In genomic region chr2:59237311-59237710, GRCh38 we compare ENCODE assay signal across 16 cellular contexts.
"Had no signal": no experiment of that assay in that cellular context is flagged by ENCODE, and none has a peak within 500 bp of the region (broad histone marks: within the 10 kb centered on the region; RNA-seq: fewer than 3 reads in every experiment).

No MANE protein-coding gene starts in this region.

- H3K9me3 ChIP-seq: esophagus squamous epithelium had no signal

- H3K4me1 ChIP-seq: foreskin keratinocyte had no signal

- H3K4me1 Mint-ChIP-seq: activated CD4-positive, alpha-beta T cell treated with anti-CD3 and anti-CD28 coated beads, Interleukin-2, amount 10 ng/mL, durations not matched to agents 24 days and 14 days; activated naive CD8-positive, alpha-beta T cell treated with anti-CD3 and anti-CD28 coated beads for 36 hours; central memory CD8-positive, alpha-beta T cell had no signal

- H3K36me3 ChIP-seq: esophagus squamous epithelium had no signal

- H3K27ac ChIP-seq: coronary artery, esophagus squamous epithelium, foreskin keratinocyte had no signal

- H3K4me3 ChIP-seq: coronary artery, esophagus squamous epithelium had no signal

- DNase-seq: activated CD4-positive, alpha-beta T cell treated with anti-CD3 and anti-CD28 coated beads, Interleukin-2, amount 10 ng/mL, durations not matched to agents 24 days and 14 days; activated CD8-positive, alpha-beta memory T cell treated with anti-CD3 and anti-CD28 coated beads, Interleukin-2, amount 50 U/mL, for 4 hours; activated CD8-positive, alpha-beta T cell treated with anti-CD3 and anti-CD28 coated beads, Interleukin-2, amount 10 ng/mL, durations not matched to agents 7 days and 5 days; activated gamma-delta T cell; activated naive CD8-positive, alpha-beta T cell treated with anti-CD3 and anti-CD28 coated beads for 36 hours; activated T-cell treated with anti-CD3 and anti-CD28 coated beads, Interleukin-2, amount 50 U/mL, for 48 hours; esophagus squamous epithelium; glutamatergic neuron; hypothalamus; left ventricle myocardium superior; naive thymus-derived CD8-positive, alpha-beta T cell had no signal

- H3K4me3 Mint-ChIP-seq: activated CD4-positive, alpha-beta T cell treated with anti-CD3 and anti-CD28 coated beads, Interleukin-2, amount 10 ng/mL, durations not matched to agents 24 days and 14 days; activated CD8-positive, alpha-beta T cell treated with anti-CD3 and anti-CD28 coated beads, Interleukin-2, amount 10 ng/mL, durations not matched to agents 7 days and 5 days; activated naive CD8-positive, alpha-beta T cell treated with anti-CD3 and anti-CD28 coated beads for 36 hours; brain; central memory CD8-positive, alpha-beta T cell; naive thymus-derived CD8-positive, alpha-beta T cell; stimulated activated memory B cell treated with anti-CD40 and anti-IgM and Interleukin-4, amounts not matched to agents 10 μg/mL and 1 μg/mL and 100 μg/mL, for 72 hours had no signal

- H3K27ac Mint-ChIP-seq: activated CD4-positive, alpha-beta T cell treated with anti-CD3 and anti-CD28 coated beads, Interleukin-2, amount 10 ng/mL, durations not matched to agents 24 days and 14 days; activated CD8-positive, alpha-beta T cell treated with anti-CD3 and anti-CD28 coated beads, Interleukin-2, amount 10 ng/mL, durations not matched to agents 7 days and 5 days; activated naive CD8-positive, alpha-beta T cell treated with anti-CD3 and anti-CD28 coated beads for 36 hours; naive thymus-derived CD8-positive, alpha-beta T cell; stimulated activated memory B cell treated with anti-CD40 and anti-IgM and Interleukin-4, amounts not matched to agents 10 μg/mL and 1 μg/mL and 100 μg/mL, for 72 hours had no signal

- H3K36me3 Mint-ChIP-seq: activated naive CD8-positive, alpha-beta T cell treated with anti-CD3 and anti-CD28 coated beads for 36 hours; brain; naive thymus-derived CD8-positive, alpha-beta T cell; stimulated activated memory B cell treated with anti-CD40 and anti-IgM and Interleukin-4, amounts not matched to agents 10 μg/mL and 1 μg/mL and 100 μg/mL, for 72 hours had no signal

- H3K27me3 Mint-ChIP-seq: activated CD4-positive, alpha-beta T cell treated with anti-CD3 and anti-CD28 coated beads, Interleukin-2, amount 10 ng/mL, durations not matched to agents 24 days and 14 days; activated naive CD8-positive, alpha-beta T cell treated with anti-CD3 and anti-CD28 coated beads for 36 hours; brain; central memory CD8-positive, alpha-beta T cell; stimulated activated memory B cell treated with anti-CD40 and anti-IgM and Interleukin-4, amounts not matched to agents 10 μg/mL and 1 μg/mL and 100 μg/mL, for 72 hours had no signal

- H3K9me3 Mint-ChIP-seq: activated CD4-positive, alpha-beta T cell treated with anti-CD3 and anti-CD28 coated beads, Interleukin-2, amount 10 ng/mL, durations not matched to agents 24 days and 14 days; activated naive CD8-positive, alpha-beta T cell treated with anti-CD3 and anti-CD28 coated beads for 36 hours; brain; naive thymus-derived CD8-positive, alpha-beta T cell; stimulated activated memory B cell treated with anti-CD40 and anti-IgM and Interleukin-4, amounts not matched to agents 10 μg/mL and 1 μg/mL and 100 μg/mL, for 72 hours had no signal

- H3K27me3 ChIP-seq: esophagus squamous epithelium had no signal

- ATAC-seq: activated CD8-positive, alpha-beta T cell treated with anti-CD3 and anti-CD28 coated beads, Interleukin-2, amount 10 ng/mL, durations not matched to agents 7 days and 5 days; foreskin keratinocyte; left ventricle myocardium superior; naive thymus-derived CD8-positive, alpha-beta T cell; stimulated activated memory B cell treated with anti-CD40 and anti-IgM and Interleukin-4, amounts not matched to agents 10 μg/mL and 1 μg/mL and 100 μg/mL, for 72 hours had no signal
